Comparison of ENCODE assay signal across 9 cellular contexts in genomic region chr9:134379774-134380431, GRCh38. TPM values are rescaled to one million over a fixed set of nuclear protein-coding genes. Genes with fewer than 3 reads are reported as not detected.
DNase-seq lines count a peak whose midpoint lies in the region; ATAC-seq and TF ChIP-seq lines count a peak whose summit lies in the region.
"Had no signal": no experiment of that assay in that cellular context is flagged by ENCODE, and none has a peak within 500 bp of the region (broad histone marks: within the 10 kb centered on the region; RNA-seq: fewer than 3 reads in every experiment).

No MANE protein-coding gene starts in this region.

- intact Hi-C loops in left ventricle myocardium inferior (cut with micrococcal nuclease): no loop called here
- intact Hi-C loops in mammary epithelial cell (cut with micrococcal nuclease): loop anchor here (2.0 to 5.0 kb wide), 4 partner anchors 27 to 215 kb away; partner anchors contain the start of gene RNU6ATAC

- DNase-seq in left ventricle myocardium inferior: no peak
- DNase-seq in right atrium auricular region (ENCODE audit: low spot score): no peak
- peak; percentile 83 for DNase-seq in mammary epithelial cell
- no peak for DNase-seq in neural progenitor cell (ENCODE audit: low spot score)
- DNase-seq in hypothalamus (lab: John Stamatoyannopoulos, UW): no peak
- no peak for DNase-seq in erythroblast (lab: John Stamatoyannopoulos, UW)
- DNase-seq: KBM-7 had no signal

- H4K20me1 ChIP-seq in mammary epithelial cell (ENCODE audit: insufficient read depth, low read length) (no peaks in the 10 kb centered on the region), neural progenitor cell (ENCODE audit: low read depth) (peaks cover 100% of the 10 kb centered on the region)

- no peaks in the 10 kb centered on the region for H3K27me3 ChIP-seq in left ventricle myocardium inferior (ENCODE audit: low read depth)
- H3K27me3 ChIP-seq in right atrium auricular region: no peaks in the 10 kb centered on the region
- H3K27me3 ChIP-seq in mammary epithelial cell (ENCODE audit: insufficient read depth, low read length): no peaks in the 10 kb centered on the region
- no peaks in the 10 kb centered on the region for H3K27me3 ChIP-seq in neural progenitor cell

- H3K9me3 Mint-ChIP-seq in neural progenitor cell: no peaks in the 10 kb centered on the region

- WGBS in mammary epithelial cell (ENCODE audit: low coverage, missing lambda C conversion rate): 6% methylated on average over 15 of the region's 23 CpGs

- peaks cover 26% of the 10 kb centered on the region for H3K4me1 Mint-ChIP-seq in neural progenitor cell

- H3K27ac Mint-ChIP-seq in neural progenitor cell: peak overlapping the region; percentile 17

- peaks cover 2% of the 10 kb centered on the region for H3K27me3 Mint-ChIP-seq in neural progenitor cell (ENCODE audit: insufficient read depth, low read depth)

- ATAC-seq in GM21515 (IDR thresholded peaks at IDR 0.05; ENCODE audit: unreplicated experiment): no peak
- ATAC-seq in HG02852 (IDR thresholded peaks at IDR 0.05; ENCODE audit: unreplicated experiment): no peak

- H3K27ac ChIP-seq in left ventricle myocardium inferior (replicated peaks): peak overlapping the region; percentile 96
- H3K27ac ChIP-seq in right atrium auricular region: peak overlapping the region in 1 of 2 donors; percentile 86
- peak overlapping the region; percentile 49 for H3K27ac ChIP-seq in mammary epithelial cell (ENCODE audit: insufficient read depth, low read depth, low read length)
- no peak overlapping the region for H3K27ac ChIP-seq in neural progenitor cell

- H2AFZ ChIP-seq in mammary epithelial cell (ENCODE audit: low read depth, low read length) (no peak overlapping the region), neural progenitor cell (replicated peaks) (no peak overlapping the region)

- in situ Hi-C loops in mammary epithelial cell (cut with MboI; ENCODE audit: low sequenced_read_pairs in 2 of 2): no loop called here

- CTCF ChIA-PET in mammary epithelial cell (lab: Charles Lee; ENCODE audit: low non-redundant PET): interaction anchor here (0.5 kb wide), 1 partner anchor 1709 kb away, joined by 3 read pairs; no protein-coding TSS in a partner anchor

- H3K36me3 Mint-ChIP-seq in neural progenitor cell: no peaks in the 10 kb centered on the region

- no peak overlapping the region for H3K9ac ChIP-seq in mammary epithelial cell (ENCODE audit: insufficient read depth, low read length)
- no peak overlapping the region for H3K9ac ChIP-seq in neural progenitor cell

- no peak for TF ChIP-seq CTCF in left ventricle myocardium inferior (IDR thresholded peaks at IDR 0.05; ENCODE audit: borderline replicate concordance)
- TF ChIP-seq CTCF in right atrium auricular region (IDR thresholded peaks at IDR 0.05): no peak
- TF ChIP-seq CTCF in mammary epithelial cell (conservative IDR thresholded peaks at IDR 0.05 in 1 of 2, IDR thresholded peaks at IDR 0.05 in 1 of 2; ENCODE audit: extremely low read depth in 1 of 2, insufficient read depth in 1 of 2, low read depth in 1 of 2, low read length in 2 of 2): no peak
- TF ChIP-seq CTCF in neural progenitor cell (IDR thresholded peaks at IDR 0.05): no peak

- H3F3A ChIP-seq in neural progenitor cell (ENCODE audit: low read depth): no peaks in the 10 kb centered on the region

- BruUV-seq in mammary epithelial cell (replicated peaks; lab: Mats Ljungman, UMichigan): no TSS peak

- H3K36me3 ChIP-seq in left ventricle myocardium inferior (no peaks in the 10 kb centered on the region), right atrium auricular region (no peaks in the 10 kb centered on the region), mammary epithelial cell (ENCODE audit: insufficient read depth, low read length) (no peaks in the 10 kb centered on the region), neural progenitor cell (no peaks in the 10 kb centered on the region)

- peaks cover 100% of the 10 kb centered on the region for H3K4me1 ChIP-seq in left ventricle myocardium inferior
- H3K4me1 ChIP-seq in right atrium auricular region: peaks cover 0 to 100% of the 10 kb centered on the region in 2 donors
- peaks cover 77% of the 10 kb centered on the region for H3K4me1 ChIP-seq in mammary epithelial cell (ENCODE audit: insufficient read depth, low read length)
- H3K4me1 ChIP-seq in neural progenitor cell: peaks cover 23% of the 10 kb centered on the region

- no peak for TF ChIP-seq POLR2A in erythroblast (IDR thresholded peaks at IDR 0.05; ENCODE audit: low read length)

- H3K4me3 ChIP-seq in left ventricle myocardium inferior (no peak overlapping the region), right atrium auricular region (no peak overlapping the region), mammary epithelial cell (replicated peaks in 1 of 3; ENCODE audit: insufficient read depth in 1 of 3, low read depth in 2 of 3, low read length in 3 of 3) (peak overlapping the region in 1 of 3 experiments; percentile 27), neural progenitor cell (no peak overlapping the region)

- dilution Hi-C loops in mammary epithelial cell (cut with HindIII; ENCODE audit: low sequenced_read_pairs): loop anchor here (5.0 kb wide), 1 partner anchor 97 kb away; no protein-coding TSS in a partner anchor

- H3K9me3 ChIP-seq in left ventricle myocardium inferior (replicated peaks): no peaks in the 10 kb centered on the region
- no peaks in the 10 kb centered on the region for H3K9me3 ChIP-seq in right atrium auricular region
- no peaks in the 10 kb centered on the region for H3K9me3 ChIP-seq in mammary epithelial cell (replicated peaks; ENCODE audit: insufficient read depth, low read length)
- H3K9me3 ChIP-seq in neural progenitor cell (ENCODE audit: low read depth): no peaks in the 10 kb centered on the region

- H3K4me3 Mint-ChIP-seq in neural progenitor cell: no peak overlapping the region

- H3K79me2 ChIP-seq in mammary epithelial cell (ENCODE audit: insufficient read depth, low read length) (peaks cover 96% of the 10 kb centered on the region), neural progenitor cell (ENCODE audit: low read depth) (peaks cover 97% of the 10 kb centered on the region)

- peak overlapping the region; percentile 91 for H3K4me2 ChIP-seq in mammary epithelial cell (ENCODE audit: insufficient read depth, low read depth, low read length)
- no peak overlapping the region for H3K4me2 ChIP-seq in neural progenitor cell

RNA-seq across cellular contexts. Expression of gene RXRA, which starts 53.6 kb away (rescaled TPM):
- total RNA-seq in left ventricle myocardium inferior (57.1 TPM), right atrium auricular region (10 to 100 TPM; 34.5 to 50.8 TPM), mammary epithelial cell (10 to 100 TPM; 31.0 to 39.2 TPM), neural progenitor cell (ENCODE audit: low replicate concordance) (11.6 and 25.5 TPM in 2 replicates)
- 25.2 TPM for polyA plus RNA-seq in mammary epithelial cell
- polyA minus RNA-seq in mammary epithelial cell: 28.5 TPM
